In genomic region chr3:186997061-186998054, GRCh38 we compare ENCODE assay signal across 12 cellular contexts.
DNase-seq lines count a peak whose midpoint lies in the region; ATAC-seq lines count a peak whose summit lies in the region.
"Had no signal": no experiment of that assay in that cellular context is flagged by ENCODE, and none has a peak within 500 bp of the region (broad histone marks: within the 10 kb centered on the region; RNA-seq: fewer than 3 reads in every experiment).

No MANE protein-coding gene starts in this region.

- H3K36me3 ChIP-seq in NT2/D1 (ENCODE audit: insufficient read depth, insufficient read length, low read length) = peaks cover 17% of the 10 kb centered on the region
- H3K36me3 ChIP-seq in duodenal mucosa (ENCODE audit: control insufficient read depth in 1 of 2, insufficient read depth in 2 of 2, low read length in 2 of 2) = no peaks in the 10 kb centered on the region

- no peak overlapping the region for H3K27ac ChIP-seq in duodenal mucosa (ENCODE audit: low read depth, low read length)
- H3K27ac ChIP-seq: HL-60 had no signal

- DNase-seq in activated naive CD4-positive, alpha-beta T cell treated with Interleukin-2 at 50 U/mL for 16 hours = no peak
- DNase-seq in NT2/D1 (ENCODE audit: low read depth, low spot score) (no peak), kidney tubule cell (ENCODE audit: low spot score) (no peak)
- DNase-seq in activated CD8-positive, alpha-beta memory T cell treated with anti-CD3 and anti-CD28 coated beads, Interleukin-2, amount 50 U/mL, for 4 hours = no peak
- DNase-seq: EL, NCI-H1105 treated with DMSO at 0.1 percent for 48 hours had no signal

- H3K27me3 ChIP-seq in NT2/D1 (ENCODE audit: insufficient read depth, insufficient read length) (no peaks in the 10 kb centered on the region), duodenal mucosa (ENCODE audit: control insufficient read depth in 1 of 2, insufficient read depth in 2 of 2, low read length in 2 of 2) (no peaks in the 10 kb centered on the region)

- no peaks in the 10 kb centered on the region for H3K27me3 Mint-ChIP-seq in activated naive CD4-positive, alpha-beta T cell treated with anti-CD3 and anti-CD28 coated beads, Interleukin-2, amount 50 U/mL, for 24 hours
- H3K27me3 Mint-ChIP-seq in stimulated activated naive CD8-positive, alpha-beta T cell treated with anti-CD3 and anti-CD28 coated beads, Interleukin-15, Interleukin-2, amounts not matched to agents 100 ng/mL and 50 ng/mL, for 24 hours = no peaks in the 10 kb centered on the region

- no peak overlapping the region for H3K4me3 ChIP-seq in NT2/D1 (ENCODE audit: insufficient read length, low read depth)
- peak overlapping the region; percentile 13 to 46 for H3K4me3 ChIP-seq in duodenal mucosa (ENCODE audit: low read depth in 1 of 2, low read length in 2 of 2)

- H3K4me1 ChIP-seq in NT2/D1 (ENCODE audit: insufficient read depth, insufficient read length) (peaks cover 5% of the 10 kb centered on the region), duodenal mucosa (ENCODE audit: control insufficient read depth in 1 of 2, insufficient read depth in 2 of 2, low read length in 2 of 2) (peaks cover 0 to 12% of the 10 kb centered on the region in 2 donors)

- peak overlapping the region; percentile 52 for H3K27ac Mint-ChIP-seq in activated naive CD4-positive, alpha-beta T cell treated with anti-CD3 and anti-CD28 coated beads, Interleukin-2, amount 50 U/mL, for 24 hours
- peak overlapping the region; percentile 14 for H3K27ac Mint-ChIP-seq in stimulated activated naive CD8-positive, alpha-beta T cell treated with anti-CD3 and anti-CD28 coated beads, Interleukin-15, Interleukin-2, amounts not matched to agents 100 ng/mL and 50 ng/mL, for 24 hours

- no peak overlapping the region for H3K4me3 Mint-ChIP-seq in activated naive CD4-positive, alpha-beta T cell treated with anti-CD3 and anti-CD28 coated beads, Interleukin-2, amount 50 U/mL, for 24 hours
- H3K4me3 Mint-ChIP-seq in stimulated activated naive CD8-positive, alpha-beta T cell treated with anti-CD3 and anti-CD28 coated beads, Interleukin-15, Interleukin-2, amounts not matched to agents 100 ng/mL and 50 ng/mL, for 24 hours = peak overlapping the region; percentile 30
- H3K4me3 Mint-ChIP-seq: T-helper 1 cell treated with Interleukin-12 subunit alpha and Interleukin-12 subunit beta and Interleukin-4 antibody, amounts not matched to agents 30 μg/mL and 1 μg/mL, for 36 hours had no signal

- H3K4me1 Mint-ChIP-seq in activated naive CD4-positive, alpha-beta T cell treated with anti-CD3 and anti-CD28 coated beads, Interleukin-2, amount 50 U/mL, for 24 hours = peaks cover 61% of the 10 kb centered on the region
- peaks cover 60% of the 10 kb centered on the region for H3K4me1 Mint-ChIP-seq in stimulated activated naive CD8-positive, alpha-beta T cell treated with anti-CD3 and anti-CD28 coated beads, Interleukin-15, Interleukin-2, amounts not matched to agents 100 ng/mL and 50 ng/mL, for 24 hours (ENCODE audit: low read depth)

- H3K9me3 Mint-ChIP-seq in activated naive CD4-positive, alpha-beta T cell treated with anti-CD3 and anti-CD28 coated beads, Interleukin-2, amount 50 U/mL, for 24 hours = no peaks in the 10 kb centered on the region
- peaks cover 5% of the 10 kb centered on the region for H3K9me3 Mint-ChIP-seq in stimulated activated naive CD8-positive, alpha-beta T cell treated with anti-CD3 and anti-CD28 coated beads, Interleukin-15, Interleukin-2, amounts not matched to agents 100 ng/mL and 50 ng/mL, for 24 hours
- H3K9me3 Mint-ChIP-seq: T-helper 1 cell treated with Interleukin-12 subunit alpha and Interleukin-12 subunit beta and Interleukin-4 antibody, amounts not matched to agents 30 μg/mL and 1 μg/mL, for 36 hours had no signal

- peaks cover 15% of the 10 kb centered on the region for H3K36me3 Mint-ChIP-seq in activated naive CD4-positive, alpha-beta T cell treated with anti-CD3 and anti-CD28 coated beads, Interleukin-2, amount 50 U/mL, for 24 hours
- peaks cover 22% of the 10 kb centered on the region for H3K36me3 Mint-ChIP-seq in stimulated activated naive CD8-positive, alpha-beta T cell treated with anti-CD3 and anti-CD28 coated beads, Interleukin-15, Interleukin-2, amounts not matched to agents 100 ng/mL and 50 ng/mL, for 24 hours (ENCODE audit: low read depth)

- peak overlapping the region; percentile 13 for H3K9ac ChIP-seq in NT2/D1 (ENCODE audit: insufficient read length, low read depth)
- H3K9ac ChIP-seq in duodenal mucosa (ENCODE audit: low read depth in 1 of 2, low read length in 2 of 2) = peak overlapping the region in 1 of 2 donors; percentile 34

- ATAC-seq in GM21619 (IDR thresholded peaks at IDR 0.05; ENCODE audit: unreplicated experiment) = no peak

- H3K9me3 ChIP-seq in NT2/D1 (ENCODE audit: insufficient read depth, low read length) (no peaks in the 10 kb centered on the region), duodenal mucosa (ENCODE audit: control insufficient read depth in 1 of 2, low read length in 2 of 2) (no peaks in the 10 kb centered on the region)
